Comparison of ENCODE assay signal across 30 cellular contexts in the genomic region with DNA sequence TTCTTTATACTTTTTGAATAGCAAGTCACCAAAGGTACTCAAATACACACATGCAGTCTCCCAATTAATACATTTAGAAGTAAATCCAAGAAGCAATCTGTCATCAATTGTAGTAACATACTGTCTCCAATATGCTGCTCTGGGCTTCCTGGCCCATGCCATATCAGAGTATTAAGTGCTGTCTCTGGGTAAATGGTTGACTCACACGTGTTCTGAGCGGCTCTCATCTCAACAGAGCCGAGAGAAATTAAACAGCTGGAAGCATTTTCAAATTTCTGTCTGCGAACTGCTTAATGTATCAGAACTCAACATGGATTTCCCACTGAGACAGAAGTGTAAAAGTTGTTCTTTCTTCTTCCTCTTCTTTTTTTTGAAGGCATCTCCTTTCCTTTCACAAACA.
"Had no signal": no experiment of that assay in that cellular context is flagged by ENCODE, and none has a peak within 500 bp of the region (broad histone marks: within the 10 kb centered on the region; RNA-seq: fewer than 3 reads in every experiment).

No MANE protein-coding gene starts in this region.

- ATAC-seq: activated T-cell treated with anti-CD3 and anti-CD28 coated beads, Interleukin-2, amount 50 U/mL, for 4 hours; gastroesophageal sphincter; left ventricle myocardium superior; right lobe of liver; stimulated activated naive B cell treated with anti-CD40 and anti-IgM and Interleukin-4, amounts not matched to agents 10 μg/mL and 1 μg/mL and 100 μg/mL, for 72 hours had no signal

- H3K27ac ChIP-seq: adrenal gland, ascending aorta, brain microvascular endothelial cell, gastroesophageal sphincter, right lobe of liver, vagina had no signal

- H3K4me3 ChIP-seq: adrenal gland, ascending aorta, gastroesophageal sphincter, right lobe of liver, vagina had no signal

- H3K36me3 ChIP-seq: adrenal gland, ascending aorta, brain microvascular endothelial cell, gastroesophageal sphincter, right lobe of liver, vagina had no signal

- H3K4me1 Mint-ChIP-seq: neural crest cell; stimulated activated naive B cell treated with anti-CD40 and anti-IgM and Interleukin-4, amounts not matched to agents 10 μg/mL and 1 μg/mL and 100 μg/mL, for 72 hours had no signal

- H3K9me3 ChIP-seq: adrenal gland, ascending aorta, right lobe of liver had no signal

- DNase-seq: activated CD4-positive, alpha-beta T cell treated with anti-CD3 and anti-CD28 coated beads for 4 hours; activated CD4-positive, alpha-beta T cell treated with anti-CD3 and anti-CD28 coated beads, Interleukin-2, amount 50 U/mL, for 48 hours; activated CD4-positive, CD25-positive, alpha-beta regulatory T cell; activated CD8-positive, alpha-beta memory T cell treated with anti-CD3 and anti-CD28 coated beads, Interleukin-2, amount 50 U/mL, for 48 hours; activated naive CD4-positive, alpha-beta T cell; activated T-cell treated with anti-CD3 and anti-CD28 coated beads, Interleukin-2, amount 50 U/mL, for 4 hours; adrenal gland; brain microvascular endothelial cell; caudate nucleus; dermis blood vessel endothelial cell; effector CD8-positive, alpha-beta T cell; erythroblast; hypothalamus; left ventricle myocardium superior; mammary epithelial cell; occipital lobe; posterior cingulate gyrus; right lobe of liver; small intestine; stimulated activated CD4-positive, alpha-beta T cell treated with anti-CD3 and anti-CD28 coated beads, Interleukin-15, amount 100 ng/mL, for 24 hours; stimulated activated CD4-positive, alpha-beta T cell treated with anti-CD3 and anti-CD28 coated beads, Interleukin-2, amount 100 ng/mL, for 48 hours; stimulated activated CD8-positive, alpha-beta memory T cell treated with anti-CD3 and anti-CD28 coated beads, Interleukin-4, amount 100 ng/mL, for 48 hours; stimulated activated naive B cell treated with anti-CD40 and anti-IgM and Interleukin-4, amounts not matched to agents 10 μg/mL and 1 μg/mL and 100 μg/mL, for 72 hours; trophoblast cell had no signal

- H3K4me1 ChIP-seq: adrenal gland, ascending aorta, gastroesophageal sphincter, right lobe of liver, vagina had no signal

- H3K4me3 Mint-ChIP-seq: activated naive CD8-positive, alpha-beta T cell; activated T-cell treated with anti-CD3 and anti-CD28 coated beads, Interleukin-2, amount 50 U/mL, for 4 hours; neural crest cell; stimulated activated naive B cell treated with anti-CD40 and anti-IgM and Interleukin-4, amounts not matched to agents 10 μg/mL and 1 μg/mL and 100 μg/mL, for 72 hours had no signal

- H3K27ac Mint-ChIP-seq: activated naive CD8-positive, alpha-beta T cell; activated T-helper 2 cell treated with anti-CD3 and anti-CD28 coated beads, Interferon-gamma antibody, Interleukin-2, Interleukin-4, amounts not matched to agents 10 μg/mL and 5 μg/mL and 100 μg/mL, durations not matched to agents 14 hours and 24 hours and 36 hours; stimulated activated naive B cell treated with anti-CD40 and anti-IgM and Interleukin-4, amounts not matched to agents 10 μg/mL and 1 μg/mL and 100 μg/mL, for 72 hours had no signal

- H3K36me3 Mint-ChIP-seq: activated naive CD8-positive, alpha-beta T cell; stimulated activated naive B cell treated with anti-CD40 and anti-IgM and Interleukin-4, amounts not matched to agents 10 μg/mL and 1 μg/mL and 100 μg/mL, for 72 hours had no signal

- H3K27me3 ChIP-seq: adrenal gland, ascending aorta, brain microvascular endothelial cell, gastroesophageal sphincter, right lobe of liver, vagina had no signal

- H3K27me3 Mint-ChIP-seq: activated naive CD8-positive, alpha-beta T cell; stimulated activated naive B cell treated with anti-CD40 and anti-IgM and Interleukin-4, amounts not matched to agents 10 μg/mL and 1 μg/mL and 100 μg/mL, for 72 hours had no signal
